In the genomic region with DNA sequence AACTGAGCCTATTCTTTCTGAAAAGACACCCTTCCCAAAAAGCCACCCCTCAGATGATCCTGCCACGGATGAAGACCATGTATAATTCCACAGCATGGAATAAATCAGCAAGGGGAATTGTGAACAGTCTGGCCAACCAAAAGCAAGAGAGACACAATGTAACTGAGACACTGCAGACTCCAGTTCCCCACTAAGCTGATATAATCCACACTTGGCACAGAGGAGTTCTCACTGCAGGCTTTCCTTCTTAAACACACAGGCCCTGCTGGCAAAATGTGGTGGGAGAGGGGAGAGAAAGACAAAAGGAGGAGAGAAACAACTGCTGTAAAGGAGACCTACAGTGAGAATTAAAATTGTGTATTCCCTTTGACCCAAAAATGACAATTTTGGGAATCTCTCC, we compare ENCODE assay signal across 23 cellular contexts. TPM values are rescaled to one million over a fixed set of nuclear protein-coding genes. Genes with fewer than 3 reads are reported as not detected.
"Had no signal": no experiment of that assay in that cellular context is flagged by ENCODE, and none has a peak within 500 bp of the region (broad histone marks: within the 10 kb centered on the region; RNA-seq: fewer than 3 reads in every experiment).

No MANE protein-coding gene starts in this region.

- H3K27me3 ChIP-seq: body of pancreas, dorsolateral prefrontal cortex, testis, transverse colon had no signal

- H3K9me3 ChIP-seq: body of pancreas, neutrophil, right lobe of liver, testis, transverse colon had no signal

- ATAC-seq: body of pancreas; left colon; natural killer cell treated with Interleukin-12 subunit alpha and Interleukin-12 subunit beta and Interleukin-15 and Interleukin-18, amount 100 ng/mL, for 72 hours; right lobe of liver; stimulated activated naive CD8-positive, alpha-beta T cell treated with anti-CD3 and anti-CD28 coated beads, Interleukin-15, Interleukin-2, amounts not matched to agents 100 U/mL and 50 U/mL, for 24 hours had no signal

- H3K36me3 ChIP-seq: cardiac muscle cell, neutrophil, right lobe of liver, transverse colon had no signal

- H3K27ac ChIP-seq: body of pancreas, cardiac muscle cell, coronary artery, dorsolateral prefrontal cortex, neutrophil, right lobe of liver, skin epidermis, testis, transverse colon had no signal

- DNase-seq: activated CD4-positive, alpha-beta T cell treated with anti-CD3 and anti-CD28 coated beads for 48 hours; activated CD4-positive, alpha-beta T cell treated with anti-CD3 and anti-CD28 coated beads, Interleukin-2, amount 50 U/mL, for 48 hours; activated CD8-positive, alpha-beta memory T cell treated with anti-CD3 and anti-CD28 coated beads for 24 hours; activated effector memory CD4-positive, alpha-beta T cell treated with Interleukin-2 at 50 U/mL for 16 hours; activated naive CD4-positive, alpha-beta T cell treated with Interleukin-2 at 50 U/mL for 16 hours; aorta; body of pancreas; cerebellar nuclear complex; dorsolateral prefrontal cortex; effector memory CD4-positive, alpha-beta T cell; left colon; midbrain; right lobe of liver; stimulated activated CD4-positive, alpha-beta T cell treated with anti-CD3 and anti-CD28 coated beads, Interleukin-12 subunit alpha, Interleukin-12 subunit beta, amount 100 ng/mL, for 4 hours; stimulated activated CD4-positive, alpha-beta T cell treated with anti-CD3 and anti-CD28 coated beads, Interleukin-4, amount 100 ng/mL, for 1 hour; stimulated activated naive CD8-positive, alpha-beta T cell treated with anti-CD3 and anti-CD28 coated beads, Interleukin-15, Interleukin-2, amounts not matched to agents 100 U/mL and 50 U/mL, for 24 hours; testis; transverse colon had no signal

- H3K4me3 ChIP-seq: body of pancreas, cardiac muscle cell, coronary artery, dorsolateral prefrontal cortex, right lobe of liver, skin epidermis, testis, transverse colon had no signal

RNA-seq across cellular contexts. Expression of gene GPR156, which starts 12.7 kb away (rescaled TPM):
- total RNA-seq: body of pancreas, right lobe of liver had no signal
- polyA plus RNA-seq: aorta, cardiac muscle cell had no signal
